In the genomic region with DNA sequence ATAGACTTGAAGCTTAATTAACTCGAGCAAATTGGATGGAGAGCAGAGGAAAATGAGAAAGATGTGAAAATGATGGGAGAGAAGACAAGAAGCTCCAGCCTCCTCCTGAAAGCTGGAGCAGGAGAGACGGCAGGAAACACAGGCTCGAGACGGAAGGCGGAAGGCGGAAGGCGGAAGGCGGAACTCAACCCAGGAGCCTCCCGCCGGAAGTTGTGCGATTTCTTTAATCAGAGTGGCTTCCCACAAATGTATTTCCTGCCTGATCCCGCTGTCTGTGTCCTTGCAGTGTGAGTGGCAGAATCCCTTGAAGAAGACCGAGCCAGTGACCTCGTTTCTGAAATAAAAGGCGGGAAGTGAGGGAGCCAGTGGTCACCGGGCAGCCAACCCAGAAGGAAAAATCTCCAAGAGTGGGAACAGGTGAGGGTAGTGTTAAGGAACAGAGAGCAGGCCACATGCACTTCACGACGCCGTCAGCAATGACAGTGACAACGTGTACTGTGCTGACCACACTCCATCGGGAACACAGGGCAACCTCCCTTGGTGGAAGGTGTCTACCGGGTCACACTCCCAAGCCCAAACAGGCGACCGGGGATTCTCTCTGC, we compare ENCODE assay signal across 1 cellular context.
A peak's percentile ranks its signal among the peaks of the same experiment; 100 is the strongest.
TF ChIP-seq lines count a peak whose summit lies in the region.

No MANE protein-coding gene starts in this region.

TF ChIP-seq in K562, 482 proteins besides CTCF, POLR2A, EP300 and RAD21 (continued from another document):
- TF ChIP-seq, protein P1, sequence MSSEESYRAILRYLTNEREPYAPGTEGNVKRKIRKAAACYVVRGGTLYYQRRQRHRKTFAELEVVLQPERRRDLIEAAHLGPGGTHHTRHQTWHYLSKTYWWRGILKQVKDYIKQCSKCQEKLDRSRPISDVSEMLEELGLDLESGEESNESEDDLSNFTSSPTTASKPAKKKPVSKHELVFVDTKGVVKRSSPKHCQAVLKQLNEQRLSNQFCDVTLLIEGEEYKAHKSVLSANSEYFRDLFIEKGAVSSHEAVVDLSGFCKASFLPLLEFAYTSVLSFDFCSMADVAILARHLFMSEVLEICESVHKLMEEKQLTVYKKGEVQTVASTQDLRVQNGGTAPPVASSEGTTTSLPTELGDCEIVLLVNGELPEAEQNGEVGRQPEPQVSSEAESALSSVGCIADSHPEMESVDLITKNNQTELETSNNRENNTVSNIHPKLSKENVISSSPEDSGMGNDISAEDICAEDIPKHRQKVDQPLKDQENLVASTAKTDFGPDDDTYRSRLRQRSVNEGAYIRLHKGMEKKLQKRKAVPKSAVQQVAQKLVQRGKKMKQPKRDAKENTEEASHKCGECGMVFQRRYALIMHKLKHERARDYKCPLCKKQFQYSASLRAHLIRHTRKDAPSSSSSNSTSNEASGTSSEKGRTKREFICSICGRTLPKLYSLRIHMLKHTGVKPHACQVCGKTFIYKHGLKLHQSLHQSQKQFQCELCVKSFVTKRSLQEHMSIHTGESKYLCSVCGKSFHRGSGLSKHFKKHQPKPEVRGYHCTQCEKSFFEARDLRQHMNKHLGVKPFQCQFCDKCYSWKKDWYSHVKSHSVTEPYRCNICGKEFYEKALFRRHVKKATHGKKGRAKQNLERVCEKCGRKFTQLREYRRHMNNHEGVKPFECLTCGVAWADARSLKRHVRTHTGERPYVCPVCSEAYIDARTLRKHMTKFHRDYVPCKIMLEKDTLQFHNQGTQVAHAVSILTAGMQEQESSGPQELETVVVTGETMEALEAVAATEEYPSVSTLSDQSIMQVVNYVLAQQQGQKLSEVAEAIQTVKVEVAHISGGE (CRISPR knock-in tag; IDR thresholded peaks at IDR 0.05): peak in 2 of 3 experiments; percentile 43 to 56; a peak in 2 of 6 replicates
- TF ChIP-seq NR2F6 (CRISPR knock-in tag; IDR thresholded peaks at IDR 0.05): no peak
